ENCODE assay signal across 8 cellular contexts in genomic region chr2:205885492-205886099, GRCh38.
DNase-seq lines count a peak whose midpoint lies in the region; ATAC-seq and TF ChIP-seq lines count a peak whose summit lies in the region.

No MANE protein-coding gene starts in this region.

- DNase-seq in RWPE1 (ENCODE audit: low spot score): peak; percentile 52
- peak; percentile 51 for DNase-seq in activated naive CD4-positive, alpha-beta T cell treated with Interleukin-2 at 50 U/mL for 16 hours
- DNase-seq in glomerular endothelial cell (ENCODE audit: extremely low read depth, low read depth, low spot score): peak; percentile 34
- peak; percentile 93 for DNase-seq in osteoblast (ENCODE audit: insufficient read length, low spot score, missing footprints)
- DNase-seq in upper lobe of left lung: peak; percentile 55 to 83
- no peak for DNase-seq in NCI-H146 treated with DMSO at 0.1 percent for 48 hours (lab: John Stamatoyannopoulos, UW; ENCODE audit: unreplicated experiment)

- peaks cover 6% of the 10 kb centered on the region for H3K27me3 ChIP-seq in osteoblast (ENCODE audit: insufficient read depth, low read length)
- H3K27me3 ChIP-seq in upper lobe of left lung: no peaks in the 10 kb centered on the region

- H3K4me1 ChIP-seq in osteoblast (ENCODE audit: insufficient read depth, low read length) (no peaks in the 10 kb centered on the region), upper lobe of left lung (peaks cover 0 to 7% (median 0%) of the 10 kb centered on the region in 4 donors)

- ATAC-seq in HG03097 (IDR thresholded peaks at IDR 0.05; ENCODE audit: low FRiP score, unreplicated experiment): peak; percentile 80
- peak; percentile 83 to 91 for ATAC-seq in upper lobe of left lung (ENCODE audit: low FRiP score in 2 of 2)

- H2AFZ ChIP-seq in osteoblast (ENCODE audit: low read length): peak overlapping the region; percentile 59

- H3K4me3 ChIP-seq in osteoblast (ENCODE audit: insufficient read depth, low read length) (no peak overlapping the region), upper lobe of left lung (no peak overlapping the region)

- CTCF ChIA-PET in RWPE1 (lab: Yijun Ruan, JAX): interaction anchor here (0.5 to 0.6 kb wide), 2 partner anchors 43 to 271 kb away, joined by 3 read pairs; no protein-coding TSS in a partner anchor

- no peaks in the 10 kb centered on the region for H3K79me2 ChIP-seq in osteoblast (ENCODE audit: insufficient read depth, low read length)

- H4K20me1 ChIP-seq in osteoblast (ENCODE audit: insufficient read depth, low read length): no peaks in the 10 kb centered on the region

- peak overlapping the region; percentile 40 for H3K4me2 ChIP-seq in osteoblast (ENCODE audit: insufficient read depth, low read length)

- TF ChIP-seq CTCF in GM12873 (IDR thresholded peaks at IDR 0.05; ENCODE audit: insufficient read depth, low read depth, low read length, missing control alignments): peak; percentile 91
- peak; percentile 77 for TF ChIP-seq CTCF in RWPE1 (conservative IDR thresholded peaks at IDR 0.05; ENCODE audit: low read depth)
- peak; percentile 96 for TF ChIP-seq CTCF in osteoblast (IDR thresholded peaks at IDR 0.05; ENCODE audit: extremely low read depth, low read depth, low read length)
- TF ChIP-seq CTCF in upper lobe of left lung (IDR thresholded peaks at IDR 0.05): peak; percentile 60 to 92 (median 88)

- POLR2A ChIA-PET in RWPE1 (lab: Yijun Ruan, JAX; ENCODE audit: low non-redundant PET): no interaction called here

- WGBS in upper lobe of left lung, 2 donors: 37% methylated on average over 23 of the region's 23 CpGs

- H3K27ac ChIP-seq in RWPE1 (no peak overlapping the region), osteoblast (ENCODE audit: low read depth, low read length) (no peak overlapping the region), upper lobe of left lung (no peak overlapping the region)

- TF ChIP-seq POLR2A in upper lobe of left lung (IDR thresholded peaks at IDR 0.05): no peak

- TF ChIP-seq EP300 in upper lobe of left lung (IDR thresholded peaks at IDR 0.05): no peak

- H3K36me3 ChIP-seq in osteoblast (ENCODE audit: insufficient read depth, low read length) (no peaks in the 10 kb centered on the region), upper lobe of left lung (no peaks in the 10 kb centered on the region)

- H3K9me3 ChIP-seq in osteoblast (ENCODE audit: low read depth, low read length) (no peaks in the 10 kb centered on the region), upper lobe of left lung (no peaks in the 10 kb centered on the region)
